ENCODE assay signal across 8 cellular contexts in the genomic region with DNA sequence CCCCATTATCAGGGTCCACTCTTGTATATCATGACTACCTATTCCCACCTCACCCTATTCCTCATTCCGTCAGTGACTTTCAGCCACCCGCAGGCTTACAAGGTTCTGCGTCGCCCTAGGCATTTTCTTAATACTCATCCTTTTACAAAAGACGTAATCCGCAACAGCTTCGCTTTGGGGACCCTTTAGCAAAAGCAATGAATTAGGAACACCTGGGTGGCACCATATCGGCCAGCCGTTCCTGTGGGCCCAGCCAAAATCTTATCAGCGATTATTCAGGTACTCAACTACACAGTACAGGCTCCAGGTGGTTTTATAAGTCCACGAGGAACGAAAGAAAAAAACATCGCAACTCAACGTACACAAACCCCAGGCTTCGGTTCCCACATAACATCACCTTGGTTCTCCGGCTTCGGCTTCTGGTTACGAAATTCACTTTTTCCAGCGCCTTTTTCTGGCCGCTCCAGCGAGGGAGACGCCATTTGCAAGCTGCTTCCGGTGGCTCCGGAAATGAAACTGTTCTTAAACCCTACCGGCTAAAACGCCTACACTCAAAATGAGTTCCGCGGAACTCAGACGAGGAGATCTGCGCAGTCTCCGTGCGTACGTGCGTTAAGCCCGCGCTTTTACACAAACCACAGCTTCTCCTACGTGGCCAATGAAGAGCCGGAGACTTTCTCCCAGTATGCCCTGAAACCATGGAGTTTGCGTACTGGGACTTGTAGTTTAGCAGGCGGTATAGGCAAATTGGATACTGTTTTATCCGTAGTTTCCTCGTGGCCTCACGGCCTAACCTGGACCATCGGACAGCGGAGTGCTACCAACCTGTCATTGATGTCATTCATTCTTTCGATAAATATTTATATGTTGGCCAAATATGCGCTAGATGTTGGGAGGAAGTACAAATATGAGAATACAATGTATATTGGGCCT. TPM values are rescaled to one million over a fixed set of nuclear protein-coding genes. Genes with fewer than 3 reads are reported as not detected.
DNase-seq lines count a peak whose midpoint lies in the region; ATAC-seq, FAIRE-seq and TF ChIP-seq lines count a peak whose summit lies in the region.

A gene (minus strand): TSS at position 494 of the 933 bp plus-strand sequence. CDS start 12 bp downstream, at position 482.

- peak; percentile 98 for ATAC-seq in GM18907 (IDR thresholded peaks at IDR 0.05; ENCODE audit: unreplicated experiment)
- peak; percentile 96 for ATAC-seq in HG03159 (IDR thresholded peaks at IDR 0.05; ENCODE audit: unreplicated experiment)

- H3K9me3 ChIP-seq in iPS-20b (ENCODE audit: insufficient read depth, low read depth, low read length): no peaks in the 10 kb centered on the region

- H3K4me1 ChIP-seq in iPS-20b (ENCODE audit: insufficient read depth, low read length): peaks cover 5% of the 10 kb centered on the region; the same call in 1 of the 2 replicates

- H3K27me3 ChIP-seq in bronchial epithelial cell (ENCODE audit: control insufficient read depth, insufficient read depth, low read length): no peaks in the 10 kb centered on the region
- H3K27me3 ChIP-seq in iPS-20b (ENCODE audit: insufficient read depth, low read length): no peaks in the 10 kb centered on the region

- H3K4me3 ChIP-seq in WI38 (ENCODE audit: low read depth, low read length) (peak within 1 kb of the TSS; percentile 99), bronchial epithelial cell (ENCODE audit: low read depth, low read length) (peak within 1 kb of the TSS; percentile 64), iPS-20b (ENCODE audit: low read length) (peak within 1 kb of the TSS; percentile 93), skin epidermis (peak within 1 kb of the TSS; percentile 68 to 93 (median 82))

- peak; percentile 99 for DNase-seq in ACHN
- DNase-seq in NCI-H2227 treated with DMSO at 0.1 percent for 48 hours (lab: John Stamatoyannopoulos, UW): peak; percentile 95
- DNase-seq in bronchial epithelial cell (ENCODE audit: low read depth): peak; percentile 98

- peak within 1 kb of the TSS; percentile 95 for H3K9ac ChIP-seq in iPS-20b (ENCODE audit: low read depth, low read length)

- H3K36me3 ChIP-seq in bronchial epithelial cell (ENCODE audit: control insufficient read depth, insufficient read depth, low read length) (peaks cover 5% of the 10 kb centered on the region), iPS-20b (ENCODE audit: insufficient read depth, low read depth, low read length) (peaks cover 25% of the 10 kb centered on the region)

- in situ Hi-C loops in ACHN (cut with HindIII; ENCODE audit: low pct_ligation_motif_present, low pct_unique_long_range_greater_than_20kb, low sequenced_read_pairs): no loop called here

- peak; percentile 97 for FAIRE-seq in bronchial epithelial cell (lab: Jason Lieb, UNC)

- H3K27ac ChIP-seq in iPS-20b (ENCODE audit: low read length) (peak within 1 kb of the TSS; percentile 66), skin epidermis (peak within 1 kb of the TSS; percentile 37 to 89 (median 82))

- TF ChIP-seq CTCF in WI38 (IDR thresholded peaks at IDR 0.05; ENCODE audit: low read depth, low read length) (no peak), bronchial epithelial cell (IDR thresholded peaks at IDR 0.05; ENCODE audit: insufficient read depth, low read length, severe bottlenecking) (no peak)

RNA-seq across cellular contexts. Expression of the gene that starts here (rescaled TPM):
- 23.2 and 30.8 TPM in 2 replicates for total RNA-seq in bronchial epithelial cell

Comparison
In these comparisons a context has a peak if more than half of its experiments do, and no peak if none do; other contexts are left out.
1. Peak in every context shown above with its lines: DNase-seq, ATAC-seq, H3K4me3 ChIP-seq and H3K27ac ChIP-seq.